8 cellular contexts compared by ENCODE assay signal in the genomic region with DNA sequence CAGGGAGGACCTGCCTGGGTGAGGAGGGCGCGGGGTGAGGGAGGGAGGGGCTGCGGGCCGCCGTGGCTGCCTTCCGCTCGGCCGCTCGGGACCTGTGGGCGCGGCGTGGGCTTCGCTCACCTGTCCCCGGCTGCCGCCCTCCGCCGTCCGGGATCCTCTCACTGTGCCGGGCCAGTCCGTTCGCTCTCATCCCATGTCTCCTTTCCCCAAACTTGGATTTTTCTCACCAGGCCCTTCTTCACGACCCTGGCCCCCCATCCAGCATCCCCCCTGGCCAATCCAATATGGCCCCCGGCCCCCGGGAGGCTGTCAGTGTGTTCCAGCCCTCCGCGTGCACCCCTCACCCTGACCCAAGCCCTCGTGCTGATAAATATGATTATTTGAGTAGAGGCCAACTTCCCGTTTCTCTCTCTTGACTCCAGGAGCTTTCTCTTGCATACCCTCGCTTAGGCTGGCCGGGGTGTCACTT. TPM values are rescaled to one million over a fixed set of nuclear protein-coding genes. Genes with fewer than 3 reads are reported as not detected.
A peak's percentile ranks its signal among the peaks of the same experiment; 100 is the strongest.
DNase-seq lines count a peak whose midpoint lies in the region; ATAC-seq and TF ChIP-seq lines count a peak whose summit lies in the region.

No MANE protein-coding gene starts in this region.

- H3K36me3 ChIP-seq in NT2/D1 (ENCODE audit: insufficient read depth, insufficient read length, low read length), result peaks cover 12% of the 10 kb centered on the region
- H3K36me3 ChIP-seq in mucosa of stomach (ENCODE audit: control insufficient read depth, insufficient read depth, low read length), result peaks cover 4% of the 10 kb centered on the region

- intact Hi-C loops in dorsolateral prefrontal cortex (cut with DNase I), result loop anchor here in 1 of 2 donors (2.0 kb wide), 1 partner anchor 21 kb away; no protein-coding TSS in a partner anchor

- peak overlapping the region; percentile 87 for H3K9ac ChIP-seq in NT2/D1 (ENCODE audit: insufficient read length, low read depth)
- H3K9ac ChIP-seq in mucosa of stomach (ENCODE audit: low read length), result peak overlapping the region; percentile 84

- TF ChIP-seq CTCF in dorsolateral prefrontal cortex (IDR thresholded peaks at IDR 0.05 in 54 of 56, conservative IDR thresholded peaks at IDR 0.05 in 2 of 56; ENCODE audit: low read depth in 1 of 56, partially characterized antibody in 56 of 56), result no peak

- H3K4me3 ChIP-seq in NT2/D1 (ENCODE audit: insufficient read length, low read depth), result peak overlapping the region; percentile 75
- peak overlapping the region; percentile 66 to 99 (median 91) for H3K4me3 ChIP-seq in dorsolateral prefrontal cortex
- H3K4me3 ChIP-seq in mucosa of stomach (ENCODE audit: low read length), result peak overlapping the region; percentile 89

- H3K9me3 ChIP-seq in NT2/D1 (ENCODE audit: insufficient read depth, low read length) (no peaks in the 10 kb centered on the region), mucosa of stomach (ENCODE audit: control insufficient read depth, low read length) (no peaks in the 10 kb centered on the region)

- peaks cover 9% of the 10 kb centered on the region for H3K4me1 ChIP-seq in NT2/D1 (ENCODE audit: insufficient read depth, insufficient read length)
- H3K4me1 ChIP-seq in mucosa of stomach (ENCODE audit: control insufficient read depth, insufficient read depth, low read length), result peaks cover 32% of the 10 kb centered on the region

- ATAC-seq in GM19395 (IDR thresholded peaks at IDR 0.05; ENCODE audit: unreplicated experiment), result peak; percentile 27
- no peak for ATAC-seq in HG03457 (IDR thresholded peaks at IDR 0.05; ENCODE audit: unreplicated experiment)

- H3K27ac ChIP-seq in dorsolateral prefrontal cortex, result peak overlapping the region in 56 of 59 donors; percentile 3 to 97 (median 90)

- DNase-seq in NT2/D1 (ENCODE audit: low read depth, low spot score), result no peak
- DNase-seq in dorsolateral prefrontal cortex, result no peak
- DNase-seq in inferior parietal cortex (ENCODE audit: extremely low spot score), result no peak
- no peak for DNase-seq in NCI-H1048 (lab: John Stamatoyannopoulos, UW)
- DNase-seq in NCI-H2081 (lab: John Stamatoyannopoulos, UW), result no peak

- H3K27me3 ChIP-seq in NT2/D1 (ENCODE audit: insufficient read depth, insufficient read length), result no peaks in the 10 kb centered on the region
- no peaks in the 10 kb centered on the region for H3K27me3 ChIP-seq in dorsolateral prefrontal cortex
- H3K27me3 ChIP-seq in mucosa of stomach (ENCODE audit: control insufficient read depth, insufficient read depth, low read length), result no peaks in the 10 kb centered on the region

RNA-seq across cellular contexts. Expression of a gene that starts 0.4 kb away (rescaled TPM):
- 10 to 100 TPM; 19.2 to 51.0 (median 30.1) TPM for total RNA-seq in dorsolateral prefrontal cortex

RNA-seq across cellular contexts. Expression of a gene that starts 22.5 kb away (rescaled TPM):
- 10 to 100 TPM; 36.4 to 92.8 (median 52.5) TPM for total RNA-seq in dorsolateral prefrontal cortex

RNA-seq across cellular contexts. Expression of a gene that starts 25.0 kb away (rescaled TPM):
- under 1 TPM in 22 of 120 experiments, not detected in 98; 0.14 to 0.78 (median 0.32) TPM for total RNA-seq in dorsolateral prefrontal cortex

RNA-seq across cellular contexts. Expression of a gene that starts 25.8 kb away (rescaled TPM):
- 10 to 100 TPM; 24.8 to 48.9 (median 33.6) TPM for total RNA-seq in dorsolateral prefrontal cortex

RNA-seq across cellular contexts. Expression of a gene that starts 33.4 kb away (rescaled TPM):
- 10 to 100 TPM in 117 of 120 experiments, 1 to 10 TPM in 3; 9.4 to 21.9 (median 13.0) TPM for total RNA-seq in dorsolateral prefrontal cortex
